ENCODE assay signal across 11 cellular contexts in the genomic region with DNA sequence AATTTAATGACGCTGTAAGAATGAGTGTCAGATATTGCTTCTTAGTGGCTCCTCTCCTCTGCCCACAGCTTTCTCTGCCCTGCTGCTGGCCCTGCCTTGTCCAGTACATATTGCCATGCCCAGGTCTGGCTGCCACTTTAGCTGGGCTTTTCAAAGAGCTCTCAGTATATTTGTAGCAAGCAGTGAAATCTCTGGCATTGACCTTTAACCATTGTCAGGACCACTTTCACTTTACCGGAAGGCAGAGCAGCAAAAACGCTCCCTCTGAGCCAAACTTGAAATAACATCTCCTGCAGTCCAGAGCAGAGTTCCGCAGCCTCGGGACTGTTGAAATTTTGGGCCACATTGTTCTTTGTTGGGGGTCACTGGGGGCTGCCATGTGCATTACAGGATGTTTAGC.
"Had no signal": no experiment of that assay in that cellular context is flagged by ENCODE, and none has a peak within 500 bp of the region (broad histone marks: within the 10 kb centered on the region; RNA-seq: fewer than 3 reads in every experiment).

No MANE protein-coding gene starts in this region.

- H3K4me1 ChIP-seq: HAP-1 had no signal

- H3K4me1 Mint-ChIP-seq: GM23338, H9 had no signal

- FAIRE-seq: H1, H54 had no signal

- ATAC-seq: GM23338, HCT116 had no signal

- DNase-seq: GM23248, GOT3, H7, H9, HCEC 1CT, HFFc6 had no signal

- H3K4me3 ChIP-seq: GM23248, GM23338, HAP-1 had no signal

- H3K9me3 ChIP-seq: HAP-1 had no signal

- H3K27ac ChIP-seq: GM23248 had no signal

- H3K9me3 Mint-ChIP-seq: GM23338, H9, HFFc6 had no signal

- H3K4me3 Mint-ChIP-seq: GM23338, H9, HFFc6 had no signal

- H3K27ac Mint-ChIP-seq: GM23338, H9, HFFc6 had no signal

- H2AFZ ChIP-seq: GM23248, GM23338 had no signal

- H3K4me2 ChIP-seq: GM23338 had no signal

- H3K9ac ChIP-seq: GM23248 had no signal
